Comparison of ENCODE assay signal across 8 cellular contexts in genomic region chr19:45862271-45862563, GRCh38. TPM values are rescaled to one million over a fixed set of nuclear protein-coding genes. Genes with fewer than 3 reads are reported as not detected.
DNase-seq lines count a peak whose midpoint lies in the region; ATAC-seq, FAIRE-seq and TF ChIP-seq lines count a peak whose summit lies in the region.

No MANE protein-coding gene starts in this region.

- peak overlapping the region; percentile 84 to 96 (median 94) for H3K27ac Mint-ChIP-seq in nephron

- peak overlapping the region; percentile 73 to 87 for H3K4me2 ChIP-seq in H1 (ENCODE audit: insufficient read depth in 1 of 2, low read depth in 2 of 2, low read length in 2 of 2)

- 0 out of 2 replicates have a peak overlapping the region, but pooled peaks have one; percentile 8 for H2AFZ ChIP-seq in H1 (ENCODE audit: low read length)

- H3K4ac ChIP-seq in H1 (replicated peaks; ENCODE audit: insufficient read length, low read depth, low read length), result peak overlapping the region; percentile 17

- peak overlapping the region; percentile 89; the same call in 1 of the 2 replicates for H2BK5ac ChIP-seq in H1 (ENCODE audit: low read depth, low read length)

- peaks cover 49% of the 10 kb centered on the region for H3K27me3 Mint-ChIP-seq in nephron (ENCODE audit: low read depth)

- peak overlapping the region; percentile 68; the same call in 1 of the 2 replicates for H3K18ac ChIP-seq in H1 (ENCODE audit: extremely low read depth, low read length)

- no peak overlapping the region for H4K8ac ChIP-seq in H1 (ENCODE audit: extremely low read depth, insufficient read depth, low read length)

- H3K36me3 ChIP-seq in H1 (ENCODE audit: control insufficient read depth in 2 of 4, insufficient read depth in 4 of 4, low read length in 3 of 4), result peaks cover 0 to 9% (median 7%) of the 10 kb centered on the region in 4 experiments; a peak in 5 of 8 replicates

- no peak overlapping the region; the same call in 1 of the 2 replicates for H2BK15ac ChIP-seq in H1 (ENCODE audit: low read length)

- H2BK12ac ChIP-seq in H1 (ENCODE audit: low read depth, low read length), result no peak overlapping the region

- TF ChIP-seq RAD21 in H1 (IDR thresholded peaks at IDR 0.05 in 1 of 2, conservative IDR thresholded peaks at IDR 0.05 in 1 of 2; ENCODE audit: low read depth in 2 of 2, low read length in 2 of 2), result no peak

- peak overlapping the region; percentile 70 for H3K56ac ChIP-seq in H1 (replicated peaks; ENCODE audit: insufficient read length, low read depth, low read length)

- H3K4me1 Mint-ChIP-seq in nephron, result peaks cover 9% of the 10 kb centered on the region

- no peaks in the 10 kb centered on the region; a peak in 1 of 7 replicates for H3K27me3 ChIP-seq in H1 (replicated peaks in 1 of 4; ENCODE audit: control insufficient read depth in 3 of 4, extremely low read depth in 1 of 4, insufficient read depth in 3 of 4, low read length in 3 of 4)

- no peak overlapping the region for H2BK20ac ChIP-seq in H1 (ENCODE audit: low read length)

- POLR2A ChIA-PET in H1 (lab: Charles Lee; ENCODE audit: partially characterized antibody), result interaction anchor here (1.5 to 13.7 kb wide), 4 partner anchors 8 to 46 kb away, joined by 4 to 277 read pairs (median 34); partner anchors contain the start of genes IRF2BP1 and RSPH6A

- H3K4me3 ChIP-seq in NB4 (ENCODE audit: low read depth, low read length) (peak overlapping the region; percentile 80), H1 (ENCODE audit: extremely low read depth in 1 of 4, insufficient read depth in 2 of 4, low read depth in 3 of 4, low read length in 4 of 4) (peak overlapping the region; percentile 76 to 99 (median 86))

- 10% methylated on average over 11 of the region's 11 CpGs; no CpG with 5 or more reads in 1 of the 2 experiments for WGBS in H1 (ENCODE audit: extremely low coverage in 1 of 2, insufficient coverage in 1 of 2, insufficient read length in 1 of 2, insufficient replicate concordance in 2 of 2, low coverage in 1 of 2, low lambda C conversion rate in 2 of 2, missing lambda C conversion rate in 1 of 2), 2 experiments

- H3K79me2 ChIP-seq in H1 (ENCODE audit: control insufficient read depth in 1 of 2, insufficient read depth in 2 of 2, low read length in 2 of 2), result peaks cover 3 to 73% of the 10 kb centered on the region in 2 experiments; a peak in 2 of 4 replicates

- TF ChIP-seq CTCF in C4-2B (conservative IDR thresholded peaks at IDR 0.05), result no peak
- TF ChIP-seq CTCF in NB4 (IDR thresholded peaks at IDR 0.05; ENCODE audit: low read depth, low read length), result no peak
- TF ChIP-seq CTCF in H1 (IDR thresholded peaks at IDR 0.05; ENCODE audit: control extremely low read depth in 1 of 3, insufficient read depth in 1 of 3, low read depth in 1 of 3, low read length in 3 of 3), result no peak
- no peak for TF ChIP-seq CTCF in nephron (IDR thresholded peaks at IDR 0.05; ENCODE audit: unreplicated experiment in 3 of 3)

- H4K91ac ChIP-seq in H1 (replicated peaks; ENCODE audit: insufficient read length, low read length), result no peak overlapping the region

- TF ChIP-seq EP300 in H1 (IDR thresholded peaks at IDR 0.05; ENCODE audit: borderline replicate concordance in 1 of 2, low read depth in 2 of 2, low read length in 2 of 2), result no peak

- H3K9ac ChIP-seq in H1 (replicated peaks in 1 of 4; ENCODE audit: extremely low read depth in 1 of 4, low read depth in 3 of 4, low read length in 3 of 4), result peak overlapping the region in 3 of 4 experiments; percentile 81 to 86 (median 84); a peak in 6 of 7 replicates

- no peak for FAIRE-seq in H1 (lab: Jason Lieb, UNC)

- no peak for TF ChIP-seq POLR2A in NB4 (IDR thresholded peaks at IDR 0.05; ENCODE audit: extremely low read depth, insufficient read length)
- TF ChIP-seq POLR2A in H1 (IDR thresholded peaks at IDR 0.05; ENCODE audit: control extremely low read depth in 1 of 2, low read depth in 2 of 2, low read length in 2 of 2), result no peak

- H3K23ac ChIP-seq in H1 (ENCODE audit: insufficient read length), result no peak overlapping the region

- peak overlapping the region; percentile 2 for H4K5ac ChIP-seq in H1 (ENCODE audit: insufficient read length, low read depth, low read length)

- peaks cover 2 to 8% of the 10 kb centered on the region in 2 experiments for H4K20me1 ChIP-seq in H1 (replicated peaks in 1 of 2; ENCODE audit: control insufficient read depth in 1 of 2, insufficient read depth in 2 of 2, low read length in 2 of 2)

- H3K9me3 Mint-ChIP-seq in nephron, result no peaks in the 10 kb centered on the region

- H3K79me1 ChIP-seq in H1 (ENCODE audit: low read depth, low read length), result peaks cover 12% of the 10 kb centered on the region; the same call in 1 of the 2 replicates

- peak overlapping the region; percentile 4; the same call in 1 of the 2 replicates for H2AK5ac ChIP-seq in H1 (ENCODE audit: low read depth, low read length)

- CTCF ChIA-PET in H1 (lab: Charles Lee; ENCODE audit: partially characterized antibody), result interaction anchor here (1.4 kb wide), 1 partner anchor 9 kb away, joined by 3 read pairs; no protein-coding TSS in a partner anchor

- no peak overlapping the region for H3K14ac ChIP-seq in H1 (ENCODE audit: insufficient read length)

- DNase-seq in NB4 (ENCODE audit: low read depth) (no peak), H1 (ENCODE audit: low read depth in 1 of 2, low spot score in 2 of 2) (no peak), NCI-H2171 treated with DMSO at 0.1 percent for 48 hours (lab: John Stamatoyannopoulos, UW) (no peak), RPMI8226 (no peak)

- H3K4me1 ChIP-seq in H1 (replicated peaks in 1 of 4; ENCODE audit: control insufficient read depth in 3 of 4, insufficient read depth in 4 of 4, low read length in 3 of 4), result peaks cover 0 to 18% (median 8%) of the 10 kb centered on the region in 4 experiments; a peak in 6 of 7 replicates

- no peaks in the 10 kb centered on the region for H3K9me3 ChIP-seq in H1 (ENCODE audit: insufficient read depth in 2 of 2, low read depth in 1 of 2, low read length in 1 of 2)

- peak overlapping the region; percentile 94 for H3K27ac ChIP-seq in C4-2B
- peak overlapping the region; percentile 90 for H3K27ac ChIP-seq in H1 (ENCODE audit: low read depth, low read length)

- peak overlapping the region; percentile 93 to 97 (median 93) for H3K4me3 Mint-ChIP-seq in nephron

- no peak overlapping the region for H2BK120ac ChIP-seq in H1 (replicated peaks; ENCODE audit: low read depth, low read length)

- no peak for ATAC-seq in GM21619 (IDR thresholded peaks at IDR 0.05; ENCODE audit: unreplicated experiment)
- ATAC-seq in GM18867 (IDR thresholded peaks at IDR 0.05; ENCODE audit: unreplicated experiment), result no peak

- H3K36me3 Mint-ChIP-seq in nephron (ENCODE audit: low read depth), result peaks cover 17% of the 10 kb centered on the region

- H3K23me2 ChIP-seq in H1 (ENCODE audit: low read depth, low read length), result peaks cover 16% of the 10 kb centered on the region

RNA-seq across cellular contexts. Expression of gene SYMPK, which starts 0.7 kb away (rescaled TPM):
- total RNA-seq in H1 (2021; fragmentation: NEBNext Ultra II Directional; extraction: Animal tissue kit (Norgen Biotek cat#: 25700)), result 81.5 and 93.6 TPM in 2 replicates
- 99.5 and 142 TPM in 2 replicates for polyA plus RNA-seq in H1 (2011; rRNA removed)
- polyA plus RNA-seq in H1 (2011; cell fraction: cytosol; rRNA removed), result 82.5 TPM
- 217 TPM for polyA plus RNA-seq in H1 (2011; cell fraction: nucleus; rRNA removed)
- polyA plus RNA-seq in H1 (2012, experiment 1 of 2), result 87.2 to 105 TPM (median 88.9 TPM) in 4 replicates
- 66.3 TPM for polyA plus RNA-seq in H1 (2012, experiment 2 of 2)
- polyA plus RNA-seq in H1 (2013, experiment 1 of 2), result 57.3 TPM
- polyA plus RNA-seq in H1 (2013, experiment 2 of 2), result 50.3 TPM
- 121 and 131 TPM in 2 replicates for polyA minus RNA-seq in H1 (2011; rRNA and poly(A)+ RNA removed)
- polyA minus RNA-seq in H1 (2011; cell fraction: cytosol; rRNA and poly(A)+ RNA removed), result 65.9 TPM
- 67.6 TPM for polyA minus RNA-seq in H1 (2011; cell fraction: nucleus; rRNA and poly(A)+ RNA removed)

RNA-seq across cellular contexts. Expression of gene FOXA3, which starts 1.9 kb away (rescaled TPM):
- total RNA-seq in H1 (2021; fragmentation: NEBNext Ultra II Directional; extraction: Animal tissue kit (Norgen Biotek cat#: 25700)), result 20.2 and 21.7 TPM in 2 replicates
- 40.1 and 49.1 TPM in 2 replicates for polyA plus RNA-seq in H1 (2011; rRNA removed)
- polyA plus RNA-seq in H1 (2011; cell fraction: cytosol; rRNA removed), result 30.1 TPM
- polyA plus RNA-seq in H1 (2011; cell fraction: nucleus; rRNA removed), result 21.8 TPM
- 15.5 to 25.3 TPM (median 20.3 TPM) in 4 replicates for polyA plus RNA-seq in H1 (2012, experiment 1 of 2)
- polyA plus RNA-seq in H1 (2012, experiment 2 of 2), result 27.4 TPM
- polyA plus RNA-seq in H1 (2013, experiment 1 of 2), result 12.7 TPM
- 12.4 TPM for polyA plus RNA-seq in H1 (2013, experiment 2 of 2)
- polyA minus RNA-seq in H1 (2011; rRNA and poly(A)+ RNA removed), result 32.3 and 37.8 TPM in 2 replicates
- 11.7 TPM for polyA minus RNA-seq in H1 (2011; cell fraction: cytosol; rRNA and poly(A)+ RNA removed)
- 12.9 TPM for polyA minus RNA-seq in H1 (2011; cell fraction: nucleus; rRNA and poly(A)+ RNA removed)

RNA-seq across cellular contexts. Expression of gene IRF2BP1, which starts 23.7 kb away (rescaled TPM):
- 24.4 and 25.3 TPM in 2 replicates for total RNA-seq in H1 (2021; fragmentation: NEBNext Ultra II Directional; extraction: Animal tissue kit (Norgen Biotek cat#: 25700))
- polyA plus RNA-seq in H1 (2011; rRNA removed), result 12.1 and 22.1 TPM in 2 replicates
- polyA plus RNA-seq in H1 (2011; cell fraction: cytosol; rRNA removed), result 14.9 TPM
- polyA plus RNA-seq in H1 (2011; cell fraction: nucleus; rRNA removed), result 16.2 TPM
- polyA plus RNA-seq in H1 (2012, experiment 1 of 2), result 9.9 to 15.9 TPM (median 13.9 TPM) in 4 replicates
- polyA plus RNA-seq in H1 (2012, experiment 2 of 2), result 14.7 TPM
- polyA plus RNA-seq in H1 (2013, experiment 1 of 2), result 9.6 TPM
- polyA plus RNA-seq in H1 (2013, experiment 2 of 2), result 8.2 TPM
- 4.6 and 5.9 TPM in 2 replicates for polyA minus RNA-seq in H1 (2011; rRNA and poly(A)+ RNA removed)
- polyA minus RNA-seq in H1 (2011; cell fraction: cytosol; rRNA and poly(A)+ RNA removed), result 15.4 TPM
- polyA minus RNA-seq in H1 (2011; cell fraction: nucleus; rRNA and poly(A)+ RNA removed), result 19.1 TPM

RNA-seq across cellular contexts. Expression of gene MYPOP, which starts 40.2 kb away (rescaled TPM):
- total RNA-seq in H1 (2021; fragmentation: NEBNext Ultra II Directional; extraction: Animal tissue kit (Norgen Biotek cat#: 25700)), result 11.1 and 12.6 TPM in 2 replicates
- polyA plus RNA-seq in H1 (2011; rRNA removed), result 3.2 and 5.8 TPM in 2 replicates
- polyA plus RNA-seq in H1 (2011; cell fraction: cytosol; rRNA removed), result 2.2 TPM
- 6.4 TPM for polyA plus RNA-seq in H1 (2011; cell fraction: nucleus; rRNA removed)
- 7.3 to 9.2 TPM (median 8.6 TPM) in 4 replicates for polyA plus RNA-seq in H1 (2012, experiment 1 of 2)
- 5.3 TPM for polyA plus RNA-seq in H1 (2012, experiment 2 of 2)
- 10.5 TPM for polyA plus RNA-seq in H1 (2013, experiment 1 of 2)
- polyA plus RNA-seq in H1 (2013, experiment 2 of 2), result 10.1 TPM
- 0.54 and 0.79 TPM in 2 replicates for polyA minus RNA-seq in H1 (2011; rRNA and poly(A)+ RNA removed)
- 2.7 TPM for polyA minus RNA-seq in H1 (2011; cell fraction: cytosol; rRNA and poly(A)+ RNA removed)
- polyA minus RNA-seq in H1 (2011; cell fraction: nucleus; rRNA and poly(A)+ RNA removed), result 1.6 TPM

RNA-seq across cellular contexts. Expression of gene RSPH6A, which starts 47.1 kb away (rescaled TPM):
- total RNA-seq in H1 (2021; fragmentation: NEBNext Ultra II Directional; extraction: Animal tissue kit (Norgen Biotek cat#: 25700)), result 0.19 and 0.25 TPM in 2 replicates
- polyA plus RNA-seq in H1 (2011; rRNA removed), result 0.05 TPM in 2 replicates
- polyA plus RNA-seq in H1 (2011; cell fraction: cytosol; rRNA removed), result 0.05 TPM
- polyA plus RNA-seq in H1 (2011; cell fraction: nucleus; rRNA removed), result 0.43 TPM
- polyA plus RNA-seq in H1 (2012, experiment 1 of 2), result 0.12 TPM in 1 of 4 replicates, not detected in the others
- polyA plus RNA-seq in H1 (2012, experiment 2 of 2), result 0.09 TPM
- polyA plus RNA-seq in H1 (2013, experiment 1 of 2), result 0.08 TPM
- polyA plus RNA-seq in H1 (2013, experiment 2 of 2), result 0.06 TPM
- 0.22 and 0.35 TPM in 2 replicates for polyA minus RNA-seq in H1 (2011; rRNA and poly(A)+ RNA removed)
- polyA minus RNA-seq in H1 (2011; cell fraction: cytosol; rRNA and poly(A)+ RNA removed), result not detected
- 1.4 TPM for polyA minus RNA-seq in H1 (2011; cell fraction: nucleus; rRNA and poly(A)+ RNA removed)
